25 cellular contexts compared by ENCODE assay signal in genomic region chr7:23419160-23419559, GRCh38.
"Had no signal": no experiment of that assay in that cellular context is flagged by ENCODE, and none has a peak within 500 bp of the region (broad histone marks: within the 10 kb centered on the region; RNA-seq: fewer than 3 reads in every experiment).

No MANE protein-coding gene starts in this region.

- H3K36me3 Mint-ChIP-seq: activated naive CD4-positive, alpha-beta T cell treated with anti-CD3 and anti-CD28 coated beads, Interleukin-2, amount 10 ng/mL, durations not matched to agents 7 days and 5 days; activated naive CD8-positive, alpha-beta T cell treated with anti-CD3 and anti-CD28 coated beads for 36 hours had no signal

- H3K9me3 Mint-ChIP-seq: activated B cell treated with CpG ODN at 0.5 μM for 24 hours; activated CD4-positive, alpha-beta memory T cell treated with anti-CD3 and anti-CD28 coated beads, Interleukin-2, amount 10 ng/mL, durations not matched to agents 7 days and 5 days; activated CD4-positive, alpha-beta T cell treated with anti-CD3 and anti-CD28 coated beads, Interleukin-2, amount 10 ng/mL, durations not matched to agents 24 days and 14 days; activated naive CD4-positive, alpha-beta T cell treated with anti-CD3 and anti-CD28 coated beads, Interleukin-2, amount 10 ng/mL, durations not matched to agents 7 days and 5 days; activated naive CD8-positive, alpha-beta T cell treated with anti-CD3 and anti-CD28 coated beads for 36 hours; activated T-helper 2 cell treated with anti-CD3 and anti-CD28 coated beads, Interferon-gamma antibody, Interleukin-2, Interleukin-4, amounts not matched to agents 10 μg/mL and 5 μg/mL and 100 μg/mL, durations not matched to agents 14 hours and 24 hours and 36 hours had no signal

- H3K4me1 Mint-ChIP-seq: activated CD4-positive, alpha-beta memory T cell treated with anti-CD3 and anti-CD28 coated beads, Interleukin-2, amount 10 ng/mL, durations not matched to agents 7 days and 5 days had no signal

- DNase-seq: activated B cell treated with CpG ODN at 0.5 μM for 24 hours; activated CD4-positive, alpha-beta memory T cell treated with anti-CD3 and anti-CD28 coated beads, Interleukin-2, amount 10 ng/mL, durations not matched to agents 7 days and 5 days; activated CD4-positive, alpha-beta T cell treated with anti-CD3 and anti-CD28 coated beads for 1 hour; activated CD4-positive, alpha-beta T cell treated with anti-CD3 and anti-CD28 coated beads, Interleukin-2, amount 10 ng/mL, durations not matched to agents 24 days and 14 days; activated gamma-delta T cell treated with Interleukin-2 at 50 U/mL for 16 hours; activated naive CD4-positive, alpha-beta T cell treated with anti-CD3 and anti-CD28 coated beads, Interleukin-2, amount 10 ng/mL, durations not matched to agents 7 days and 5 days; activated naive CD8-positive, alpha-beta T cell treated with anti-CD3 and anti-CD28 coated beads for 36 hours; activated T-cell treated with anti-CD3 and anti-CD28 coated beads for 4 hours; activated T-cell treated with anti-CD3 and anti-CD28 coated beads, Interleukin-2, amount 50 U/mL, for 48 hours; caudate nucleus; IMR-90; KBM-7; NCI-H1048; NCI-H146; NCI-H1930; NCI-H2171; NCI-H2227 treated with DMSO at 0.1 percent for 48 hours; NCI-H446 treated with DMSO at 0.1 percent for 48 hours; NCI-H526; NCI-H774; NK-92 treated with Interleukin-12 subunit alpha and Interleukin-12 subunit beta, amount 100 ng/mL, for 24 hours; SIG-M5; SW 1271; T-helper 9 cell had no signal

- H3K4me3 Mint-ChIP-seq: activated B cell treated with CpG ODN at 0.5 μM for 24 hours; activated CD4-positive, alpha-beta memory T cell treated with anti-CD3 and anti-CD28 coated beads, Interleukin-2, amount 10 ng/mL, durations not matched to agents 7 days and 5 days; activated CD4-positive, alpha-beta T cell treated with anti-CD3 and anti-CD28 coated beads, Interleukin-2, amount 10 ng/mL, durations not matched to agents 24 days and 14 days; activated naive CD4-positive, alpha-beta T cell treated with anti-CD3 and anti-CD28 coated beads, Interleukin-2, amount 10 ng/mL, durations not matched to agents 7 days and 5 days; activated naive CD8-positive, alpha-beta T cell treated with anti-CD3 and anti-CD28 coated beads for 36 hours had no signal

- H3K27me3 Mint-ChIP-seq: activated B cell treated with CpG ODN at 0.5 μM for 24 hours; activated CD4-positive, alpha-beta memory T cell treated with anti-CD3 and anti-CD28 coated beads, Interleukin-2, amount 10 ng/mL, durations not matched to agents 7 days and 5 days; activated naive CD8-positive, alpha-beta T cell treated with anti-CD3 and anti-CD28 coated beads for 36 hours had no signal

- H3K27ac Mint-ChIP-seq: activated B cell treated with CpG ODN at 0.5 μM for 24 hours; activated CD4-positive, alpha-beta memory T cell treated with anti-CD3 and anti-CD28 coated beads, Interleukin-2, amount 10 ng/mL, durations not matched to agents 7 days and 5 days; activated CD4-positive, alpha-beta T cell treated with anti-CD3 and anti-CD28 coated beads, Interleukin-2, amount 10 ng/mL, durations not matched to agents 24 days and 14 days; activated naive CD4-positive, alpha-beta T cell treated with anti-CD3 and anti-CD28 coated beads, Interleukin-2, amount 10 ng/mL, durations not matched to agents 7 days and 5 days; activated naive CD8-positive, alpha-beta T cell treated with anti-CD3 and anti-CD28 coated beads for 36 hours; activated T-helper 2 cell treated with anti-CD3 and anti-CD28 coated beads, Interferon-gamma antibody, Interleukin-2, Interleukin-4, amounts not matched to agents 10 μg/mL and 5 μg/mL and 100 μg/mL, durations not matched to agents 14 hours and 24 hours and 36 hours had no signal
